In genomic region chr9:81417885-81418284, GRCh38 we compare ENCODE assay signal across 20 cellular contexts.
DNase-seq lines count a peak whose midpoint lies in the region; ATAC-seq, FAIRE-seq and TF ChIP-seq lines count a peak whose summit lies in the region.
"Had no signal": no experiment of that assay in that cellular context is flagged by ENCODE, and none has a peak within 500 bp of the region (broad histone marks: within the 10 kb centered on the region; RNA-seq: fewer than 3 reads in every experiment).

No MANE protein-coding gene starts in this region.

- TF ChIP-seq CTCF in PC-3 (conservative IDR thresholded peaks at IDR 0.05; ENCODE audit: low read depth, low read length) (no peak), pancreas (IDR thresholded peaks at IDR 0.05) (no peak), smooth muscle cell (IDR thresholded peaks at IDR 0.05; ENCODE audit: borderline replicate concordance, insufficient read depth, poor library complexity, severe bottlenecking) (no peak)

- H3K36me3 ChIP-seq in PC-3 (ENCODE audit: low read depth, low read length) (no peaks in the 10 kb centered on the region), pancreas (no peaks in the 10 kb centered on the region), smooth muscle cell (ENCODE audit: low read depth) (peaks cover 3% of the 10 kb centered on the region)
- no peaks in the 10 kb centered on the region for H3K36me3 ChIP-seq in CD4-positive, alpha-beta memory T cell (ENCODE audit: insufficient read depth, low read length)
- H3K36me3 ChIP-seq: BLaER1 treated with 17β-estradiol and CSF1 and Interleukin-3, amounts not matched to agents 10 nM and 100 nM had no signal

- no peaks in the 10 kb centered on the region for H3K4me1 Mint-ChIP-seq in CD4-positive, alpha-beta memory T cell
- H3K4me1 Mint-ChIP-seq: B cell; CD8-positive, alpha-beta memory T cell had no signal

- H4K20me1 ChIP-seq in PC-3 (ENCODE audit: low read length) (no peaks in the 10 kb centered on the region), smooth muscle cell (ENCODE audit: low read depth) (no peaks in the 10 kb centered on the region)
- H4K20me1 ChIP-seq: BLaER1 treated with 17β-estradiol and CSF1 and Interleukin-3, amounts not matched to agents 10 nM and 100 nM had no signal

- H3K4me3 ChIP-seq in PC-3 (ENCODE audit: low read length) (no peak overlapping the region), pancreas (no peak overlapping the region), smooth muscle cell (no peak overlapping the region)
- H3K4me3 ChIP-seq in CD4-positive, alpha-beta memory T cell (ENCODE audit: low read length in 2 of 2): no peak overlapping the region
- H3K4me3 ChIP-seq: BLaER1 treated with 17β-estradiol and CSF1 and Interleukin-3, amounts not matched to agents 10 nM and 100 nM; GM23248 had no signal

- BruUV-seq in PC-3 (replicated peaks; lab: Mats Ljungman, UMichigan): no TSS peak

- H3F3A ChIP-seq in PC-3 (ENCODE audit: low read length, unreplicated experiment) (no peaks in the 10 kb centered on the region), smooth muscle cell (ENCODE audit: low read depth) (peaks cover 3% of the 10 kb centered on the region)

- H3K36me3 Mint-ChIP-seq in CD4-positive, alpha-beta memory T cell: no peaks in the 10 kb centered on the region
- H3K36me3 Mint-ChIP-seq: CD8-positive, alpha-beta memory T cell had no signal

- H3K4me1 ChIP-seq in PC-3 (ENCODE audit: insufficient read depth, low read length) (peaks cover 42% of the 10 kb centered on the region), pancreas (peaks cover 0 to 13% (median 12%) of the 10 kb centered on the region in 3 donors), smooth muscle cell (ENCODE audit: low read depth) (peaks cover 6% of the 10 kb centered on the region)
- H3K4me1 ChIP-seq in CD4-positive, alpha-beta memory T cell (ENCODE audit: insufficient read depth, low read length): no peaks in the 10 kb centered on the region
- H3K4me1 ChIP-seq: Caco-2 had no signal

- H3K9me3 Mint-ChIP-seq in CD4-positive, alpha-beta memory T cell: peaks cover 2 to 6% (median 4%) of the 10 kb centered on the region in 8 donors

- FAIRE-seq in H54 (lab: Jason Lieb, UNC): peak; percentile 48
- FAIRE-seq in pancreas (lab: Jason Lieb, UNC): no peak
- FAIRE-seq: GM12892, GM18507, HTR-8/SVneo had no signal

- CTCF ChIA-PET in PC-3 (lab: Charles Lee): no interaction called here
- CTCF ChIA-PET in CD4-positive, alpha-beta memory T cell (lab: Charles Lee; ENCODE audit: partially characterized antibody): no interaction called here

- H3K9me3 ChIP-seq in PC-3 (ENCODE audit: low read length): no peaks in the 10 kb centered on the region
- H3K9me3 ChIP-seq in pancreas: no peaks in the 10 kb centered on the region
- H3K9me3 ChIP-seq in smooth muscle cell (replicated peaks; ENCODE audit: low read depth): no peaks in the 10 kb centered on the region
- H3K9me3 ChIP-seq in CD4-positive, alpha-beta memory T cell (ENCODE audit: control insufficient read depth in 1 of 2, low read length in 2 of 2): peaks cover 0 to 3% of the 10 kb centered on the region in 2 donors
- H3K9me3 ChIP-seq: Caco-2 had no signal

- no peak overlapping the region for H3K4me3 Mint-ChIP-seq in CD4-positive, alpha-beta memory T cell
- H3K4me3 Mint-ChIP-seq: B cell; CD8-positive, alpha-beta memory T cell had no signal

- H3K9me2 ChIP-seq in PC-3 (replicated peaks; ENCODE audit: low read length): no peaks in the 10 kb centered on the region

- H3K9ac ChIP-seq in PC-3 (ENCODE audit: low read length) (no peak overlapping the region), smooth muscle cell (ENCODE audit: low read depth) (no peak overlapping the region)
- H3K9ac ChIP-seq: BLaER1 treated with 17β-estradiol and CSF1 and Interleukin-3, amounts not matched to agents 10 nM and 100 nM; GM23248 had no signal

- H3K4me2 ChIP-seq in PC-3 (ENCODE audit: low read length) (peak overlapping the region; percentile 44; the same call in 1 of the 2 replicates), smooth muscle cell (peak overlapping the region; percentile 29)
- H3K4me2 ChIP-seq: BLaER1 treated with 17β-estradiol and CSF1 and Interleukin-3, amounts not matched to agents 10 nM and 100 nM had no signal

- intact Hi-C loops in PC-3 (cut with micrococcal nuclease) (loop anchor here (10.0 kb wide), 1 partner anchor 293 kb away; no protein-coding TSS in a partner anchor), pancreas (cut with DNase I) (no loop called here)
- intact Hi-C loops in CD4-positive, alpha-beta memory T cell (cut with micrococcal nuclease): no loop called here

- no peak for DNase-seq in H54 (ENCODE audit: insufficient read length, low spot score)
- no peak for DNase-seq in PC-3
- no peak for DNase-seq in pancreas
- DNase-seq in smooth muscle cell (lab: John Stamatoyannopoulos, UW; ENCODE audit: unreplicated experiment): no peak
- no peak for DNase-seq in CD4-positive, alpha-beta memory T cell
- DNase-seq in activated CD4-positive, CD25-positive, alpha-beta regulatory T cell (lab: John Stamatoyannopoulos, UW): no peak
- no peak for DNase-seq in NCI-H345 (lab: John Stamatoyannopoulos, UW)
- DNase-seq: Caco-2; CD8-positive, alpha-beta memory T cell; DMS153; DMS79; GDM1; GM23248; HCEC 1CT; IMR-90 had no signal

- H3K79me2 ChIP-seq in PC-3 (ENCODE audit: low read length) (no peaks in the 10 kb centered on the region), smooth muscle cell (ENCODE audit: low read depth) (no peaks in the 10 kb centered on the region)

- ATAC-seq in PC-3 (no peak), pancreas (peak; percentile 54 to 79 (median 66))

- H3K27me3 Mint-ChIP-seq in CD4-positive, alpha-beta memory T cell: no peaks in the 10 kb centered on the region
- H3K27me3 Mint-ChIP-seq: B cell had no signal

- POLR2A ChIA-PET in PC-3 (lab: Charles Lee; ENCODE audit: unreplicated experiment): no interaction called here
- POLR2A ChIA-PET in CD4-positive, alpha-beta memory T cell (lab: Charles Lee; ENCODE audit: partially characterized antibody): no interaction called here

- H3K27me3 ChIP-seq in PC-3 (ENCODE audit: low read length) (no peaks in the 10 kb centered on the region), pancreas (no peaks in the 10 kb centered on the region), smooth muscle cell (ENCODE audit: low read depth) (no peaks in the 10 kb centered on the region)
- H3K27me3 ChIP-seq in CD4-positive, alpha-beta memory T cell (ENCODE audit: insufficient read depth, low read length): no peaks in the 10 kb centered on the region
- H3K27me3 ChIP-seq: BLaER1 treated with 17β-estradiol and CSF1 and Interleukin-3, amounts not matched to agents 10 nM and 100 nM had no signal

- H2AFZ ChIP-seq in PC-3 (ENCODE audit: low read length): no peak overlapping the region
- peak overlapping the region; percentile 7 for H2AFZ ChIP-seq in smooth muscle cell (ENCODE audit: low read depth)
- H2AFZ ChIP-seq: GM23248 had no signal

- no peak overlapping the region for H3K27ac Mint-ChIP-seq in CD4-positive, alpha-beta memory T cell
- H3K27ac Mint-ChIP-seq: B cell; CD8-positive, alpha-beta memory T cell had no signal

- H3K27ac ChIP-seq in PC-3 (ENCODE audit: low read length) (peak overlapping the region; percentile 25; the same call in 1 of the 2 replicates), pancreas (peak overlapping the region in 2 of 4 donors; percentile 16 to 59), smooth muscle cell (ENCODE audit: low read depth) (peak overlapping the region; percentile 92)
- no peak overlapping the region for H3K27ac ChIP-seq in CD4-positive, alpha-beta memory T cell (ENCODE audit: low read depth, low read length)
- H3K27ac ChIP-seq: BLaER1 treated with 17β-estradiol and CSF1 and Interleukin-3, amounts not matched to agents 10 nM and 100 nM; GM23248 had no signal

- TF ChIP-seq POLR2A in H54 (IDR thresholded peaks at IDR 0.05; ENCODE audit: low read depth, low read length): no peak
